33 cellular contexts compared by ENCODE assay signal in genomic region chr14:31271648-31272047, GRCh38.
"Had no signal": no experiment of that assay in that cellular context is flagged by ENCODE, and none has a peak within 500 bp of the region (broad histone marks: within the 10 kb centered on the region; RNA-seq: fewer than 3 reads in every experiment).

No MANE protein-coding gene starts in this region.

- H3K27me3 Mint-ChIP-seq: activated B cell treated with CpG ODN at 0.5 μM for 24 hours; activated CD4-positive, alpha-beta memory T cell treated with anti-CD3 and anti-CD28 coated beads for 36 hours; activated CD4-positive, alpha-beta T cell treated with anti-CD3 and anti-CD28 coated beads, Interleukin-2, amount 10 ng/mL, durations not matched to agents 24 days and 14 days; activated CD8-positive, alpha-beta T cell treated with anti-CD3 and anti-CD28 coated beads for 36 hours; activated naive CD8-positive, alpha-beta T cell treated with anti-CD3 and anti-CD28 coated beads for 36 hours; activated T-helper 17 cell treated with anti-CD3 and anti-CD28 coated beads, Interleukin-2, amount 50 U/mL, for 72 hours had no signal

- H3K27ac ChIP-seq: adrenal gland, body of pancreas, brain microvascular endothelial cell, breast epithelium, VCaP had no signal

- ATAC-seq: activated CD8-positive, alpha-beta T cell treated with anti-CD3 and anti-CD28 coated beads for 36 hours; activated naive CD4-positive, alpha-beta T cell treated with anti-CD3 and anti-CD28 coated beads, Interleukin-2, amount 50 U/mL, for 72 hours; activated T-cell treated with anti-CD3 and anti-CD28 coated beads, Interleukin-2, amount 50 U/mL, for 4 hours; activated T-cell treated with anti-CD3 and anti-CD28 coated beads, Interleukin-2, amount 50 U/mL, for 72 hours; activated T-helper 17 cell treated with anti-CD3 and anti-CD28 coated beads, Interleukin-2, amount 50 U/mL, for 72 hours; body of pancreas had no signal

- DNase-seq: activated B cell treated with CpG ODN at 0.5 μM for 24 hours; activated CD4-positive, alpha-beta memory T cell treated with anti-CD3 and anti-CD28 coated beads for 36 hours; activated CD4-positive, alpha-beta T cell treated with anti-CD3 and anti-CD28 coated beads for 4 hours; activated CD4-positive, alpha-beta T cell treated with anti-CD3 and anti-CD28 coated beads, Interleukin-2, amount 10 ng/mL, durations not matched to agents 24 days and 14 days; activated CD4-positive, alpha-beta T cell treated with anti-CD3 and anti-CD28 coated beads, Interleukin-2, amount 50 U/mL, for 1 hour; activated CD4-positive, alpha-beta T cell treated with anti-CD3 and anti-CD28 coated beads, Interleukin-2, amount 50 U/mL, for 4 hours; activated CD4-positive, CD25-positive, alpha-beta regulatory T cell treated with anti-CD3 and anti-CD28 coated beads, Interleukin-2, amount 50 U/mL, for 72 hours; activated CD8-positive, alpha-beta memory T cell treated with anti-CD3 and anti-CD28 coated beads, Interleukin-2, amount 50 U/mL, for 4 hours; activated CD8-positive, alpha-beta T cell treated with anti-CD3 and anti-CD28 coated beads for 36 hours; activated effector memory CD4-positive, alpha-beta T cell treated with anti-CD3 and anti-CD28 coated beads, Interleukin-2, amount 50 U/mL, for 16 hours; activated gamma-delta T cell treated with Interleukin-2 at 50 U/mL for 16 hours; activated naive CD4-positive, alpha-beta T cell; activated naive CD4-positive, alpha-beta T cell treated with anti-CD3 and anti-CD28 coated beads for 36 hours; activated naive CD4-positive, alpha-beta T cell treated with anti-CD3 and anti-CD28 coated beads, Interleukin-2, amount 50 U/mL, for 16 hours; activated naive CD8-positive, alpha-beta T cell treated with anti-CD3 and anti-CD28 coated beads for 36 hours; activated T-cell treated with anti-CD3 and anti-CD28 coated beads for 4 hours; activated T-cell treated with anti-CD3 and anti-CD28 coated beads, Interleukin-2, amount 50 U/mL, for 1 hour; activated T-cell treated with anti-CD3 and anti-CD28 coated beads, Interleukin-2, amount 50 U/mL, for 4 hours; activated T-cell treated with anti-CD3 and anti-CD28 coated beads, Interleukin-2, amount 50 U/mL, for 72 hours; adrenal gland; amniotic stem cell; aorta; body of pancreas; brain microvascular endothelial cell; central memory CD4-positive, alpha-beta T cell; T-helper 2 cell; T-helper 9 cell had no signal

- H3K9me3 ChIP-seq: adrenal gland, body of pancreas had no signal

- H3K27ac Mint-ChIP-seq: activated B cell treated with CpG ODN at 0.5 μM for 24 hours; activated CD4-positive, alpha-beta memory T cell treated with anti-CD3 and anti-CD28 coated beads for 36 hours; activated CD4-positive, alpha-beta T cell treated with anti-CD3 and anti-CD28 coated beads, Interleukin-2, amount 10 ng/mL, durations not matched to agents 24 days and 14 days; activated CD8-positive, alpha-beta T cell treated with anti-CD3 and anti-CD28 coated beads for 36 hours; activated naive CD4-positive, alpha-beta T cell treated with anti-CD3 and anti-CD28 coated beads for 36 hours; activated naive CD4-positive, alpha-beta T cell treated with anti-CD3 and anti-CD28 coated beads, Interleukin-2, amount 50 U/mL, for 72 hours; activated naive CD8-positive, alpha-beta T cell treated with anti-CD3 and anti-CD28 coated beads for 36 hours; activated T-cell treated with anti-CD3 and anti-CD28 coated beads, Interleukin-2, amount 50 U/mL, for 72 hours; activated T-helper 1 cell treated with anti-CD3 and anti-CD28 coated beads, Interleukin-12 subunit alpha, Interleukin-12 subunit beta, Interleukin-2, Interleukin-4 antibody, amounts not matched to agents 30 ng/mL and 10 ng/mL and 1 ng/mL, durations not matched to agents 14 hours and 24 hours and 36 hours; activated T-helper 17 cell treated with anti-CD3 and anti-CD28 coated beads, Interleukin-2, amount 50 U/mL, for 72 hours; T-helper 2 cell treated with Interferon-gamma antibody and Interleukin-4, amounts not matched to agents 5 μg/mL and 100 μg/mL, for 36 hours had no signal

- H3K4me1 Mint-ChIP-seq: activated B cell treated with CpG ODN at 0.5 μM for 24 hours had no signal

- H3K36me3 ChIP-seq: adrenal gland, brain microvascular endothelial cell, breast epithelium had no signal

- H3K4me3 ChIP-seq: adrenal gland, body of pancreas, breast epithelium had no signal

- H3K4me1 ChIP-seq: body of pancreas, breast epithelium had no signal

- H3K27me3 ChIP-seq: adrenal gland, body of pancreas, brain microvascular endothelial cell, breast epithelium had no signal

- H3K4me3 Mint-ChIP-seq: activated B cell treated with CpG ODN at 0.5 μM for 24 hours; activated CD4-positive, alpha-beta memory T cell treated with anti-CD3 and anti-CD28 coated beads for 36 hours; activated CD4-positive, alpha-beta T cell treated with anti-CD3 and anti-CD28 coated beads, Interleukin-2, amount 10 ng/mL, durations not matched to agents 24 days and 14 days; activated CD8-positive, alpha-beta T cell treated with anti-CD3 and anti-CD28 coated beads for 36 hours; activated naive CD4-positive, alpha-beta T cell treated with anti-CD3 and anti-CD28 coated beads for 36 hours; activated naive CD8-positive, alpha-beta T cell treated with anti-CD3 and anti-CD28 coated beads for 36 hours; activated T-cell treated with anti-CD3 and anti-CD28 coated beads, Interleukin-2, amount 50 U/mL, for 4 hours; activated T-cell treated with anti-CD3 and anti-CD28 coated beads, Interleukin-2, amount 50 U/mL, for 72 hours; activated T-helper 1 cell treated with anti-CD3 and anti-CD28 coated beads, Interleukin-12 subunit alpha, Interleukin-12 subunit beta, Interleukin-2, Interleukin-4 antibody, amounts not matched to agents 30 ng/mL and 10 ng/mL and 1 ng/mL, durations not matched to agents 14 hours and 24 hours and 36 hours; activated T-helper 17 cell treated with anti-CD3 and anti-CD28 coated beads, Interleukin-2, amount 50 U/mL, for 72 hours; T-helper 2 cell treated with Interferon-gamma antibody and Interleukin-4, amounts not matched to agents 5 μg/mL and 100 μg/mL, for 36 hours had no signal
